9 cellular contexts compared by ENCODE assay signal in the genomic region with DNA sequence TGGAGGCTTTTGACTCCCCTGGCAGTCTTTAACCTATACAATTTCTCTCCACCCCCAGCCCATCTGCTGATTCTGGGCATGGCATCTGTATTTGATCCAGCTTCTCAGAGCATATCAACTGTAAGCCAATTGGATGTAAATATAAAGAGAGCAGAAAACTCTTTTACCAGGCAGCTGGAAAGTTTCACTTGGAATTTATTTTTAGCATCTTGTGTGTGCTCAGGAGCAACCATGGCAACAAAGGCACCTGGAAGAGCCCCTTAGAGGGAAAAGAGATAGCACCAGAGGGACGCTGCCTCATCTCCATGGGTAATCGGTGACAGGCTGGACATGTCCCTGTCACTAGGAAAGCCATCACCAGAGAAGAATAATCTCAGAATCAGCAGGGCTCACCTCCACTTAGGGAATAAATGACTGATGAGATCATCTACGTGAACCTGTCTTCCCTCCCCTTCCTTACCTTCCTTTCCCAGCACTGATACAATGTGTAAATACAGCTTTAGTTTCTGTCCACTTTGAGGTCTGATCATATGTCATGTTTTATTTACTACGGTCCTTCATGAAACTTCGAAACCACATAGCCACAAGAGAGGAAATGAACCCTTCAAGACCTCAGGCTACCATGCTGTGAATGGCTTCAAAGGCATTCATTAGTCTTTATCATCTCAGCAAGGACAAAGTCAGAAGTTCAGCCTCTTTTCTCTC. TPM values are rescaled to one million over a fixed set of nuclear protein-coding genes. Genes with fewer than 3 reads are reported as not detected.
A peak's percentile ranks its signal among the peaks of the same experiment; 100 is the strongest.
DNase-seq lines count a peak whose midpoint lies in the region; ATAC-seq and TF ChIP-seq lines count a peak whose summit lies in the region.
"Had no signal": no experiment of that assay in that cellular context is flagged by ENCODE, and none has a peak within 500 bp of the region (broad histone marks: within the 10 kb centered on the region; RNA-seq: fewer than 3 reads in every experiment).

No MANE protein-coding gene starts in this region.

- ATAC-seq in GM21423 (IDR thresholded peaks at IDR 0.05; ENCODE audit: unreplicated experiment) (peak; percentile 99), WTC11 (0 out of 2 replicates have a peak, but pooled peaks have one; percentile 16)
- ATAC-seq in activated CD8-positive, alpha-beta T cell treated with anti-CD3 and anti-CD28 coated beads, Interleukin-2, amount 10 ng/mL, durations not matched to agents 7 days and 5 days = no peak

- H3K27me3 ChIP-seq in Loucy (ENCODE audit: insufficient read depth, low read length, poor library complexity, severe bottlenecking) = no peaks in the 10 kb centered on the region

- H3K4me1 Mint-ChIP-seq in WTC11 = peaks cover 8% of the 10 kb centered on the region
- H3K4me1 Mint-ChIP-seq in activated CD8-positive, alpha-beta T cell treated with anti-CD3 and anti-CD28 coated beads, Interleukin-2, amount 10 ng/mL, durations not matched to agents 7 days and 5 days (ENCODE audit: low read depth) = peaks cover 7% of the 10 kb centered on the region

- H2AFZ ChIP-seq in Loucy (ENCODE audit: low read length) = no peak overlapping the region

- no peaks in the 10 kb centered on the region for H3F3A ChIP-seq in Loucy (ENCODE audit: low read depth)

- peaks cover 23% of the 10 kb centered on the region for H3K4me1 ChIP-seq in Loucy (ENCODE audit: insufficient read depth, low read length, poor library complexity, severe bottlenecking)

- no peaks in the 10 kb centered on the region for H3K36me3 ChIP-seq in Loucy (ENCODE audit: insufficient read depth, low read length)
- H3K36me3 ChIP-seq: thoracic aorta had no signal

- no peak overlapping the region for H3K27ac Mint-ChIP-seq in WTC11
- H3K27ac Mint-ChIP-seq in activated CD8-positive, alpha-beta T cell treated with anti-CD3 and anti-CD28 coated beads, Interleukin-2, amount 10 ng/mL, durations not matched to agents 7 days and 5 days = no peak overlapping the region

- DNase-seq in GDM1 (lab: John Stamatoyannopoulos, UW) (peak; percentile 23), WTC11 (ENCODE audit: low spot score) (no peak), mesenteric fat pad (ENCODE audit: low spot score) (no peak), kidney glomerular epithelial cell (lab: John Stamatoyannopoulos, UW) (no peak), NCI-H1048 (lab: John Stamatoyannopoulos, UW) (no peak)
- DNase-seq in activated CD8-positive, alpha-beta T cell treated with anti-CD3 and anti-CD28 coated beads, Interleukin-2, amount 10 ng/mL, durations not matched to agents 7 days and 5 days = no peak

- peak overlapping the region; percentile 67 for H3K4me2 ChIP-seq in Loucy (ENCODE audit: low read depth, low read length, poor library complexity, severe bottlenecking)

- no peak overlapping the region for H3K9ac ChIP-seq in Loucy (ENCODE audit: low read depth, low read length, poor library complexity, severe bottlenecking)

- H3K9me3 ChIP-seq in Loucy (ENCODE audit: insufficient read depth, low read depth, low read length) = no peaks in the 10 kb centered on the region
- H3K9me3 ChIP-seq: thoracic aorta had no signal

- CTCF ChIA-PET in WTC11 (lab: Charles Lee) = interaction anchor here (0.8 kb wide), 1 partner anchor 29 kb away, joined by 5 read pairs; no protein-coding TSS in a partner anchor
- CTCF ChIA-PET in activated CD8-positive, alpha-beta T cell treated with anti-CD3 and anti-CD28 coated beads, Interleukin-2, amount 10 ng/mL, durations not matched to agents 7 days and 5 days (lab: Charles Lee) = no interaction called here

- H4K20me1 ChIP-seq in Loucy (ENCODE audit: insufficient read depth, low read length, poor library complexity, severe bottlenecking) = no peaks in the 10 kb centered on the region

- H3K9me3 Mint-ChIP-seq in WTC11 = no peaks in the 10 kb centered on the region
- no peaks in the 10 kb centered on the region for H3K9me3 Mint-ChIP-seq in activated CD8-positive, alpha-beta T cell treated with anti-CD3 and anti-CD28 coated beads, Interleukin-2, amount 10 ng/mL, durations not matched to agents 7 days and 5 days (ENCODE audit: insufficient read depth)

- TF ChIP-seq CTCF in Loucy (conservative IDR thresholded peaks at IDR 0.05; ENCODE audit: low read length) (no peak), WTC11 (IDR thresholded peaks at IDR 0.05) (no peak)

- H3K4me3 ChIP-seq in Loucy (ENCODE audit: low read length, poor library complexity, severe bottlenecking) = peak overlapping the region; percentile 8
- H3K4me3 ChIP-seq: thoracic aorta had no signal

- H3K4me3 Mint-ChIP-seq in WTC11 = no peak overlapping the region
- H3K4me3 Mint-ChIP-seq in activated CD8-positive, alpha-beta T cell treated with anti-CD3 and anti-CD28 coated beads, Interleukin-2, amount 10 ng/mL, durations not matched to agents 7 days and 5 days = no peak overlapping the region

- no peaks in the 10 kb centered on the region; the same call in 1 of the 2 replicates for H3K27me3 Mint-ChIP-seq in WTC11 (ENCODE audit: low read depth)
- peaks cover 37% of the 10 kb centered on the region for H3K27me3 Mint-ChIP-seq in activated CD8-positive, alpha-beta T cell treated with anti-CD3 and anti-CD28 coated beads, Interleukin-2, amount 10 ng/mL, durations not matched to agents 7 days and 5 days (ENCODE audit: low read depth)

- H3K36me3 Mint-ChIP-seq in WTC11 = no peaks in the 10 kb centered on the region
- H3K36me3 Mint-ChIP-seq in activated CD8-positive, alpha-beta T cell treated with anti-CD3 and anti-CD28 coated beads, Interleukin-2, amount 10 ng/mL, durations not matched to agents 7 days and 5 days (ENCODE audit: low read depth) = no peaks in the 10 kb centered on the region

- H3K9me2 ChIP-seq in Loucy (replicated peaks; ENCODE audit: low read depth, low read length) = no peaks in the 10 kb centered on the region

- POLR2A ChIA-PET in WTC11 (lab: Charles Lee) = interaction anchor here (1.1 kb wide), 1 partner anchor 25 kb away, joined by 6 read pairs; a partner anchor contains a TSS
- POLR2A ChIA-PET in activated CD8-positive, alpha-beta T cell treated with anti-CD3 and anti-CD28 coated beads, Interleukin-2, amount 10 ng/mL, durations not matched to agents 7 days and 5 days (lab: Charles Lee) = no interaction called here

- no peaks in the 10 kb centered on the region for H3K79me2 ChIP-seq in Loucy (ENCODE audit: insufficient read depth, low read length)

TF ChIP-seq in WTC11, 78 proteins besides CTCF, POLR2A, EP300 and RAD21:
- TF ChIP-seq ZNF423 (CRISPR knock-in tag; IDR thresholded peaks at IDR 0.05) = no peak
- TF ChIP-seq, protein P1, sequence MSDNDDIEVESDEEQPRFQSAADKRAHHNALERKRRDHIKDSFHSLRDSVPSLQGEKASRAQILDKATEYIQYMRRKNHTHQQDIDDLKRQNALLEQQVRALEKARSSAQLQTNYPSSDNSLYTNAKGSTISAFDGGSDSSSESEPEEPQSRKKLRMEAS (CRISPR knock-in tag; IDR thresholded peaks at IDR 0.05) = no peak
- TF ChIP-seq SMAD3 (CRISPR knock-in tag; IDR thresholded peaks at IDR 0.05; ENCODE audit: borderline replicate concordance) = no peak
- TF ChIP-seq, protein P2, sequence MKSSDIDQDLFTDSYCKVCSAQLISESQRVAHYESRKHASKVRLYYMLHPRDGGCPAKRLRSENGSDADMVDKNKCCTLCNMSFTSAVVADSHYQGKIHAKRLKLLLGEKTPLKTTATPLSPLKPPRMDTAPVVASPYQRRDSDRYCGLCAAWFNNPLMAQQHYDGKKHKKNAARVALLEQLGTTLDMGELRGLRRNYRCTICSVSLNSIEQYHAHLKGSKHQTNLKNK (CRISPR knock-in tag; IDR thresholded peaks at IDR 0.05) = no peak
- TF ChIP-seq, protein P3, sequence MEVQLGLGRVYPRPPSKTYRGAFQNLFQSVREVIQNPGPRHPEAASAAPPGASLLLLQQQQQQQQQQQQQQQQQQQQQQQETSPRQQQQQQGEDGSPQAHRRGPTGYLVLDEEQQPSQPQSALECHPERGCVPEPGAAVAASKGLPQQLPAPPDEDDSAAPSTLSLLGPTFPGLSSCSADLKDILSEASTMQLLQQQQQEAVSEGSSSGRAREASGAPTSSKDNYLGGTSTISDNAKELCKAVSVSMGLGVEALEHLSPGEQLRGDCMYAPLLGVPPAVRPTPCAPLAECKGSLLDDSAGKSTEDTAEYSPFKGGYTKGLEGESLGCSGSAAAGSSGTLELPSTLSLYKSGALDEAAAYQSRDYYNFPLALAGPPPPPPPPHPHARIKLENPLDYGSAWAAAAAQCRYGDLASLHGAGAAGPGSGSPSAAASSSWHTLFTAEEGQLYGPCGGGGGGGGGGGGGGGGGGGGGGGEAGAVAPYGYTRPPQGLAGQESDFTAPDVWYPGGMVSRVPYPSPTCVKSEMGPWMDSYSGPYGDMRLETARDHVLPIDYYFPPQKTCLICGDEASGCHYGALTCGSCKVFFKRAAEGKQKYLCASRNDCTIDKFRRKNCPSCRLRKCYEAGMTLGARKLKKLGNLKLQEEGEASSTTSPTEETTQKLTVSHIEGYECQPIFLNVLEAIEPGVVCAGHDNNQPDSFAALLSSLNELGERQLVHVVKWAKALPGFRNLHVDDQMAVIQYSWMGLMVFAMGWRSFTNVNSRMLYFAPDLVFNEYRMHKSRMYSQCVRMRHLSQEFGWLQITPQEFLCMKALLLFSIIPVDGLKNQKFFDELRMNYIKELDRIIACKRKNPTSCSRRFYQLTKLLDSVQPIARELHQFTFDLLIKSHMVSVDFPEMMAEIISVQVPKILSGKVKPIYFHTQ (CRISPR knock-in tag; IDR thresholded peaks at IDR 0.05) = no peak
- TF ChIP-seq CBFB (CRISPR knock-in tag; IDR thresholded peaks at IDR 0.05; ENCODE audit: low read depth) = no peak
- no peak for TF ChIP-seq KAT7 (CRISPR knock-in tag; IDR thresholded peaks at IDR 0.05; ENCODE audit: borderline replicate concordance)
- TF ChIP-seq GRHL2 (CRISPR knock-in tag; IDR thresholded peaks at IDR 0.05; ENCODE audit: insufficient replicate concordance, severe bottlenecking) = no peak
- TF ChIP-seq, protein P4, sequence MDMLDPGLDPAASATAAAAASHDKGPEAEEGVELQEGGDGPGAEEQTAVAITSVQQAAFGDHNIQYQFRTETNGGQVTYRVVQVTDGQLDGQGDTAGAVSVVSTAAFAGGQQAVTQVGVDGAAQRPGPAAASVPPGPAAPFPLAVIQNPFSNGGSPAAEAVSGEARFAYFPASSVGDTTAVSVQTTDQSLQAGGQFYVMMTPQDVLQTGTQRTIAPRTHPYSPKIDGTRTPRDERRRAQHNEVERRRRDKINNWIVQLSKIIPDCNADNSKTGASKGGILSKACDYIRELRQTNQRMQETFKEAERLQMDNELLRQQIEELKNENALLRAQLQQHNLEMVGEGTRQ (CRISPR knock-in tag; IDR thresholded peaks at IDR 0.05) = no peak

RNA-seq across cellular contexts. Expression of a gene that starts 25.3 kb away (rescaled TPM):
- total RNA-seq in WTC11 (2021) (10.9 to 14.3 TPM (median 11.6 TPM) in 3 replicates), mesenteric fat pad (28.3 TPM)
- total RNA-seq in activated CD8-positive, alpha-beta T cell treated with anti-CD3 and anti-CD28 coated beads, Interleukin-2, amount 10 ng/mL, durations not matched to agents 7 days and 5 days = under 1 TPM; 0.23 to 0.66 TPM
